In the genomic region with DNA sequence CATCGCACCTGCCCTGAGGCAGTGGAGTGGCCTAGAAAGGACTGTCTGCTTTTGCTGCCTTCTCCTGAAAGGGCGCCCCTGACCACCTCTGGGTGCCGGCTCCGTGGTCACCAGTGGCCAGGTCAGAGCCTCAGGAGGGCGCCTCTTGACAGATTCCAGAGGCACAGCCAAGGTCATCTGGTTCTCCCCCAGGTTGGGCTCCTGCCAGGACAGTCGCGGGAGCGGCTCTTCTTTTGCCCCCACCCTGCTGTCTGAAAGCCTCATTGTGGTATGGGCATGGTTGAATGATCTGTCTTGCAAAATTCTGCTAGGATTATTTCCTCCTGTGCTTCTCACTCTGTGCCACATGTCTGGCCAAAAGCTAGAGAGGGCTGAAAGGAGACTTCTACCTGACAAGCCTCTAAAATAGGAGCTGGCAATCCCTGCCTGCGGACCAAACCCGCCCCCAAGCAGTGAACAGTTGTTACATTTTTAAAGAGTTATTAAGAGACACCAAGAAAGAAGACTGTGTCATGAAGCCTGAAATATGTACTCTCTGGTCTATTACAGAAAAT, we compare ENCODE assay signal across 13 cellular contexts.
A peak's percentile ranks its signal among the peaks of the same experiment; 100 is the strongest.
DNase-seq lines count a peak whose midpoint lies in the region; ATAC-seq and TF ChIP-seq lines count a peak whose summit lies in the region.
"Had no signal": no experiment of that assay in that cellular context is flagged by ENCODE, and none has a peak within 500 bp of the region (broad histone marks: within the 10 kb centered on the region; RNA-seq: fewer than 3 reads in every experiment).

No MANE protein-coding gene starts in this region.

- peaks cover 24% of the 10 kb centered on the region for H3K4me1 Mint-ChIP-seq in stimulated activated naive CD8-positive, alpha-beta T cell treated with anti-CD3 and anti-CD28 coated beads, Interleukin-15, Interleukin-2, amounts not matched to agents 100 ng/mL and 50 ng/mL, for 24 hours (ENCODE audit: low read depth)

- H3K27ac Mint-ChIP-seq in stimulated activated naive CD8-positive, alpha-beta T cell treated with anti-CD3 and anti-CD28 coated beads, Interleukin-15, Interleukin-2, amounts not matched to agents 100 ng/mL and 50 ng/mL, for 24 hours: peak overlapping the region; percentile 36
- H3K27ac Mint-ChIP-seq: natural killer cell had no signal

- H3K27me3 ChIP-seq in mesenchymal stem cell (ENCODE audit: control insufficient read depth in 1 of 2, insufficient read depth in 1 of 2, low read length in 2 of 2) (no peaks in the 10 kb centered on the region), mesendoderm (ENCODE audit: insufficient read depth, low read length, poor library complexity) (no peaks in the 10 kb centered on the region)

- 92% methylated on average over 9 of the region's 10 CpGs for WGBS in mesenchymal stem cell
- WGBS in mesendoderm (ENCODE audit: extremely low coverage, insufficient coverage, low lambda C conversion rate): no CpG with 5 or more reads among the region's 10 CpGs

- H2AK5ac ChIP-seq in mesenchymal stem cell (ENCODE audit: low read length, severe bottlenecking) (no peak overlapping the region), mesendoderm (ENCODE audit: low read length) (no peak overlapping the region)

- H3K79me1 ChIP-seq in mesenchymal stem cell (replicated peaks; ENCODE audit: low read length, poor library complexity, severe bottlenecking): peaks cover 1% of the 10 kb centered on the region
- H3K79me1 ChIP-seq in mesendoderm (ENCODE audit: low read length): no peaks in the 10 kb centered on the region

- H3K36me3 ChIP-seq in mesenchymal stem cell (ENCODE audit: control insufficient read depth in 1 of 2, insufficient read depth in 2 of 2, low read depth in 1 of 2, low read length in 2 of 2) (peaks cover 7 to 43% of the 10 kb centered on the region in 2 experiments), mesendoderm (ENCODE audit: control insufficient read depth, insufficient read depth, low read length) (no peaks in the 10 kb centered on the region)

- H3K14ac ChIP-seq in mesenchymal stem cell (ENCODE audit: low read length in 2 of 2): no peak overlapping the region

- CTCF ChIA-PET in RWPE1 (lab: Yijun Ruan, JAX): interaction anchor here (0.6 kb wide), 1 partner anchor 1923 kb away, joined by 8 read pairs; no protein-coding TSS in a partner anchor

- no peak overlapping the region for H2BK5ac ChIP-seq in mesenchymal stem cell (ENCODE audit: low read depth, low read length, poor library complexity, severe bottlenecking)
- no peak overlapping the region for H2BK5ac ChIP-seq in mesendoderm (ENCODE audit: low read length)

- H3K36me3 Mint-ChIP-seq in stimulated activated naive CD8-positive, alpha-beta T cell treated with anti-CD3 and anti-CD28 coated beads, Interleukin-15, Interleukin-2, amounts not matched to agents 100 ng/mL and 50 ng/mL, for 24 hours (ENCODE audit: low read depth): no peaks in the 10 kb centered on the region
- H3K36me3 Mint-ChIP-seq: natural killer cell had no signal

- no peak overlapping the region for H3K56ac ChIP-seq in mesendoderm (ENCODE audit: low read length)

- no peak overlapping the region for H4K5ac ChIP-seq in mesendoderm (ENCODE audit: low read length)

- no peak overlapping the region for H2BK12ac ChIP-seq in mesenchymal stem cell (ENCODE audit: low read length in 2 of 2)

- H3K4me1 ChIP-seq in mesenchymal stem cell (ENCODE audit: control insufficient read depth, insufficient read depth, low read depth, low read length) (peaks cover 37% of the 10 kb centered on the region), mesendoderm (ENCODE audit: control insufficient read depth, low read depth, low read length) (no peaks in the 10 kb centered on the region)

- H3K23ac ChIP-seq in mesenchymal stem cell (ENCODE audit: low read length in 2 of 2): no peak overlapping the region
- H3K23ac ChIP-seq in mesendoderm (ENCODE audit: low read length): no peak overlapping the region

- no peak overlapping the region for H3K9ac ChIP-seq in mesenchymal stem cell (ENCODE audit: low read length)
- H3K9ac ChIP-seq in mesendoderm (ENCODE audit: low read length): no peak overlapping the region

- H2BK120ac ChIP-seq in mesenchymal stem cell (ENCODE audit: low read depth, low read length): no peak overlapping the region
- H2BK120ac ChIP-seq in mesendoderm (ENCODE audit: low read depth, low read length): no peak overlapping the region

- H3K27me3 Mint-ChIP-seq in stimulated activated naive CD8-positive, alpha-beta T cell treated with anti-CD3 and anti-CD28 coated beads, Interleukin-15, Interleukin-2, amounts not matched to agents 100 ng/mL and 50 ng/mL, for 24 hours: no peaks in the 10 kb centered on the region

- H2AFZ ChIP-seq in mesenchymal stem cell (ENCODE audit: low read depth, low read length): no peak overlapping the region

- no peak for DNase-seq in stimulated activated naive CD8-positive, alpha-beta T cell treated with anti-CD3 and anti-CD28 coated beads, Interleukin-15, Interleukin-2, amounts not matched to agents 100 U/mL and 50 U/mL, for 24 hours
- DNase-seq in RWPE1 (ENCODE audit: low spot score) (no peak), mesenchymal stem cell (no peak), DMS53 (lab: John Stamatoyannopoulos, UW) (no peak), mesendoderm (no peak), NOMO-1 (lab: John Stamatoyannopoulos, UW; ENCODE audit: unreplicated experiment in 2 of 2) (no peak)
- no peak for DNase-seq in stimulated activated naive CD4-positive, alpha-beta T cell treated with Interleukin-2 at 50 U/mL for 16 hours (lab: John Stamatoyannopoulos, UW)
- DNase-seq: immature natural killer cell; natural killer cell; NCI-H2107; stimulated activated CD4-positive, alpha-beta T cell treated with anti-CD3 and anti-CD28 coated beads, Interleukin-12 subunit alpha, Interleukin-12 subunit beta, amount 100 ng/mL, for 4 hours had no signal

- H4K91ac ChIP-seq in mesenchymal stem cell (ENCODE audit: low read length): no peak overlapping the region

- POLR2A ChIA-PET in RWPE1 (lab: Yijun Ruan, JAX; ENCODE audit: low non-redundant PET): no interaction called here

- H2BK15ac ChIP-seq in mesenchymal stem cell (ENCODE audit: low read depth, poor library complexity, severe bottlenecking) (no peak overlapping the region), mesendoderm (replicated peaks; ENCODE audit: low read depth) (no peak overlapping the region)

- H3K4me3 Mint-ChIP-seq in stimulated activated naive CD8-positive, alpha-beta T cell treated with anti-CD3 and anti-CD28 coated beads, Interleukin-15, Interleukin-2, amounts not matched to agents 100 ng/mL and 50 ng/mL, for 24 hours: no peak overlapping the region
- H3K4me3 Mint-ChIP-seq: immature natural killer cell, natural killer cell had no signal

- H3K4me3 ChIP-seq in mesenchymal stem cell (ENCODE audit: insufficient read depth in 1 of 2, low read depth in 1 of 2, low read length in 2 of 2) (no peak overlapping the region), mesendoderm (ENCODE audit: low read length) (no peak overlapping the region)
- H3K4me3 ChIP-seq: coronary artery had no signal

- no peaks in the 10 kb centered on the region for H3K9me3 ChIP-seq in mesenchymal stem cell (ENCODE audit: control insufficient read depth, low read length)

- H4K8ac ChIP-seq in mesenchymal stem cell (ENCODE audit: low read length): no peak overlapping the region
- H4K8ac ChIP-seq in mesendoderm (ENCODE audit: low read depth, low read length): no peak overlapping the region

- H3K27ac ChIP-seq in RWPE1: peak overlapping the region; percentile 38
- peak overlapping the region; percentile 21 for H3K27ac ChIP-seq in mesenchymal stem cell (ENCODE audit: low read length, poor library complexity, severe bottlenecking)
- H3K27ac ChIP-seq in mesendoderm (ENCODE audit: low read depth, low read length): no peak overlapping the region

- H3K18ac ChIP-seq in mesenchymal stem cell (ENCODE audit: low read depth in 1 of 2, low read length in 2 of 2) (no peak overlapping the region), mesendoderm (ENCODE audit: low read length) (no peak overlapping the region)

- no peaks in the 10 kb centered on the region for H3K9me3 Mint-ChIP-seq in stimulated activated naive CD8-positive, alpha-beta T cell treated with anti-CD3 and anti-CD28 coated beads, Interleukin-15, Interleukin-2, amounts not matched to agents 100 ng/mL and 50 ng/mL, for 24 hours
- H3K9me3 Mint-ChIP-seq: immature natural killer cell, natural killer cell had no signal

- H3K79me2 ChIP-seq in mesendoderm (ENCODE audit: control insufficient read depth, insufficient read depth, low read length): no peaks in the 10 kb centered on the region

- H3K4me2 ChIP-seq in mesenchymal stem cell (ENCODE audit: low read length, poor library complexity, severe bottlenecking) (peak overlapping the region; percentile 6), mesendoderm (ENCODE audit: low read length) (no peak overlapping the region)

- TF ChIP-seq CTCF in RWPE1 (conservative IDR thresholded peaks at IDR 0.05; ENCODE audit: low read depth): no peak

- ATAC-seq in stimulated activated naive CD8-positive, alpha-beta T cell treated with anti-CD3 and anti-CD28 coated beads, Interleukin-15, Interleukin-2, amounts not matched to agents 100 U/mL and 50 U/mL, for 24 hours: no peak
- ATAC-seq: natural killer cell had no signal

- no peak overlapping the region for H3K4ac ChIP-seq in mesenchymal stem cell (ENCODE audit: low read depth in 1 of 2, low read length in 2 of 2)
- H3K4ac ChIP-seq in mesendoderm (ENCODE audit: low read depth, low read length): no peak overlapping the region
